ENCODE assay signal across 37 cellular contexts in the genomic region with DNA sequence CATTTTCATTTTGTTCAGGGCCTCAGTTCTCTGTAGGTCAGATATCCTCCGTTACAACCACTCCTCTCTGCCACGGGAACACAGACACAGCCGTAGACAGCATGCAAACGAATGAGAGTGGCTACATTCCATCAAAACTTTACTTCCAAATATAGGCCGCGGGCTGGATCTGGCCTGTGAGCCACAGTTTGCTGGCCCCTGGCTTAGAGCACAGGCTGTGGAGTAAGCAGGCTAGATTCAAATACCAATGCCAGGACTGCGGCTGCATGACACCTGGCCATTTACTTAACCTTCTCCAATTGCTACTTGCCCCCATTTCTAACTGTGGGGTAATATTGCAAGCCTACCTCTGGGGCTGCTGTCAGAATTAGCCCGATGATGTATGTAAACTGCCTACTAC.
"Had no signal": no experiment of that assay in that cellular context is flagged by ENCODE, and none has a peak within 500 bp of the region (broad histone marks: within the 10 kb centered on the region; RNA-seq: fewer than 3 reads in every experiment).

No MANE protein-coding gene starts in this region.

- H3K9me3 Mint-ChIP-seq: activated CD8-positive, alpha-beta T cell treated with anti-CD3 and anti-CD28 coated beads for 36 hours; activated naive CD8-positive, alpha-beta T cell treated with anti-CD3 and anti-CD28 coated beads for 36 hours; activated T-cell treated with anti-CD3 and anti-CD28 coated beads, Interleukin-2, amount 50 U/mL, for 4 hours; T-helper 1 cell treated with Interleukin-12 subunit alpha and Interleukin-12 subunit beta and Interleukin-4 antibody, amounts not matched to agents 30 μg/mL and 1 μg/mL, for 36 hours; T-helper 2 cell treated with Interferon-gamma antibody and Interleukin-4, amounts not matched to agents 5 μg/mL and 100 μg/mL, for 36 hours had no signal

- H3K4me1 Mint-ChIP-seq: activated CD4-positive, alpha-beta T cell treated with anti-CD3 and anti-CD28 coated beads for 36 hours; activated naive CD8-positive, alpha-beta T cell treated with anti-CD3 and anti-CD28 coated beads for 36 hours; activated T-helper 17 cell treated with anti-CD3 and anti-CD28 coated beads, Interleukin-2, amount 50 U/mL, for 72 hours; WTC11 had no signal

- H3K4me3 Mint-ChIP-seq: activated CD4-positive, alpha-beta memory T cell treated with anti-CD3 and anti-CD28 coated beads for 36 hours; activated CD4-positive, alpha-beta T cell treated with anti-CD3 and anti-CD28 coated beads for 36 hours; activated CD8-positive, alpha-beta T cell treated with anti-CD3 and anti-CD28 coated beads for 36 hours; activated naive CD4-positive, alpha-beta T cell treated with anti-CD3 and anti-CD28 coated beads for 36 hours; activated naive CD8-positive, alpha-beta T cell treated with anti-CD3 and anti-CD28 coated beads for 36 hours; activated T-cell treated with anti-CD3 and anti-CD28 coated beads, Interleukin-2, amount 50 U/mL, for 4 hours; activated T-cell treated with anti-CD3 and anti-CD28 coated beads, Interleukin-2, amount 50 U/mL, for 72 hours; activated T-helper 1 cell treated with anti-CD3 and anti-CD28 coated beads, Interleukin-12 subunit alpha, Interleukin-12 subunit beta, Interleukin-2, Interleukin-4 antibody, amounts not matched to agents 30 ng/mL and 10 ng/mL and 1 ng/mL, durations not matched to agents 14 hours and 24 hours and 36 hours; activated T-helper 17 cell treated with anti-CD3 and anti-CD28 coated beads, Interleukin-2, amount 50 U/mL, for 72 hours; T-helper 1 cell treated with Interleukin-12 subunit alpha and Interleukin-12 subunit beta and Interleukin-4 antibody, amounts not matched to agents 30 μg/mL and 1 μg/mL, for 36 hours; T-helper 2 cell treated with Interferon-gamma antibody and Interleukin-4, amounts not matched to agents 5 μg/mL and 100 μg/mL, for 36 hours; WTC11 had no signal

- H3K4me3 ChIP-seq: adrenal gland, body of pancreas, breast epithelium had no signal

- H3K36me3 ChIP-seq: adrenal gland, brain microvascular endothelial cell, breast epithelium, WERI-Rb-1 had no signal

- DNase-seq: activated CD4-positive, alpha-beta memory T cell treated with anti-CD3 and anti-CD28 coated beads for 36 hours; activated CD4-positive, alpha-beta T cell treated with anti-CD3 and anti-CD28 coated beads for 1 hour; activated CD4-positive, alpha-beta T cell treated with anti-CD3 and anti-CD28 coated beads for 36 hours; activated CD4-positive, alpha-beta T cell treated with anti-CD3 and anti-CD28 coated beads for 48 hours; activated CD4-positive, alpha-beta T cell treated with anti-CD3 and anti-CD28 coated beads, Interleukin-2, amount 50 U/mL, for 1 hour; activated CD4-positive, alpha-beta T cell treated with anti-CD3 and anti-CD28 coated beads, Interleukin-2, amount 50 U/mL, for 4 hours; activated CD4-positive, CD25-positive, alpha-beta regulatory T cell; activated CD8-positive, alpha-beta memory T cell treated with anti-CD3 and anti-CD28 coated beads, Interleukin-2, amount 50 U/mL, for 4 hours; activated CD8-positive, alpha-beta T cell treated with anti-CD3 and anti-CD28 coated beads for 36 hours; activated effector memory CD4-positive, alpha-beta T cell treated with anti-CD3 and anti-CD28 coated beads, Interleukin-2, amount 50 U/mL, for 16 hours; activated gamma-delta T cell treated with Interleukin-2 at 50 U/mL for 16 hours; activated naive CD4-positive, alpha-beta T cell; activated naive CD4-positive, alpha-beta T cell treated with anti-CD3 and anti-CD28 coated beads for 36 hours; activated naive CD4-positive, alpha-beta T cell treated with anti-CD3 and anti-CD28 coated beads, Interleukin-2, amount 50 U/mL, for 16 hours; activated naive CD8-positive, alpha-beta T cell treated with anti-CD3 and anti-CD28 coated beads for 36 hours; activated T-cell treated with anti-CD3 and anti-CD28 coated beads for 4 hours; activated T-cell treated with anti-CD3 and anti-CD28 coated beads, Interleukin-2, amount 50 U/mL, for 1 hour; activated T-cell treated with anti-CD3 and anti-CD28 coated beads, Interleukin-2, amount 50 U/mL, for 4 hours; activated T-cell treated with anti-CD3 and anti-CD28 coated beads, Interleukin-2, amount 50 U/mL, for 72 hours; adrenal gland; amniotic stem cell; brain microvascular endothelial cell; central memory CD4-positive, alpha-beta T cell; SW 1271; T-helper 1 cell; T-helper 2 cell; T-helper 9 cell; WERI-Rb-1 had no signal

- H3K27me3 Mint-ChIP-seq: activated CD4-positive, alpha-beta memory T cell treated with anti-CD3 and anti-CD28 coated beads for 36 hours had no signal

- H3K27me3 ChIP-seq: adrenal gland, body of pancreas, brain microvascular endothelial cell, breast epithelium had no signal

- H3K27ac ChIP-seq: adrenal gland, body of pancreas, brain microvascular endothelial cell, breast epithelium, WERI-Rb-1 had no signal

- H3K27ac Mint-ChIP-seq: activated CD4-positive, alpha-beta memory T cell treated with anti-CD3 and anti-CD28 coated beads for 36 hours; activated CD4-positive, alpha-beta T cell treated with anti-CD3 and anti-CD28 coated beads for 36 hours; activated CD8-positive, alpha-beta T cell treated with anti-CD3 and anti-CD28 coated beads for 36 hours; activated naive CD4-positive, alpha-beta T cell treated with anti-CD3 and anti-CD28 coated beads for 36 hours; activated naive CD4-positive, alpha-beta T cell treated with anti-CD3 and anti-CD28 coated beads, Interleukin-2, amount 50 U/mL, for 72 hours; activated naive CD8-positive, alpha-beta T cell treated with anti-CD3 and anti-CD28 coated beads for 36 hours; activated T-cell treated with anti-CD3 and anti-CD28 coated beads, Interleukin-2, amount 50 U/mL, for 72 hours; activated T-helper 1 cell treated with anti-CD3 and anti-CD28 coated beads, Interleukin-12 subunit alpha, Interleukin-12 subunit beta, Interleukin-2, Interleukin-4 antibody, amounts not matched to agents 30 ng/mL and 10 ng/mL and 1 ng/mL, durations not matched to agents 14 hours and 24 hours and 36 hours; activated T-helper 17 cell treated with anti-CD3 and anti-CD28 coated beads, Interleukin-2, amount 50 U/mL, for 72 hours; T-helper 1 cell treated with Interleukin-12 subunit alpha and Interleukin-12 subunit beta and Interleukin-4 antibody, amounts not matched to agents 30 μg/mL and 1 μg/mL, for 36 hours; T-helper 2 cell treated with Interferon-gamma antibody and Interleukin-4, amounts not matched to agents 5 μg/mL and 100 μg/mL, for 36 hours; WTC11 had no signal

- H3K4me1 ChIP-seq: adrenal gland, body of pancreas, breast epithelium had no signal

- H3K9me3 ChIP-seq: adrenal gland, body of pancreas had no signal

- ATAC-seq: activated CD4-positive, alpha-beta T cell treated with anti-CD3 and anti-CD28 coated beads for 36 hours; activated CD4-positive, CD25-positive, alpha-beta regulatory T cell treated with anti-CD3 and anti-CD28 coated beads, Interleukin-2, amount 50 U/mL, for 24 hours; activated CD8-positive, alpha-beta T cell treated with anti-CD3 and anti-CD28 coated beads for 36 hours; activated naive CD4-positive, alpha-beta T cell treated with anti-CD3 and anti-CD28 coated beads, Interleukin-2, amount 50 U/mL, for 72 hours; activated T-cell treated with anti-CD3 and anti-CD28 coated beads, Interleukin-2, amount 50 U/mL, for 4 hours; activated T-cell treated with anti-CD3 and anti-CD28 coated beads, Interleukin-2, amount 50 U/mL, for 72 hours; activated T-helper 17 cell treated with anti-CD3 and anti-CD28 coated beads, Interleukin-2, amount 50 U/mL, for 72 hours; body of pancreas; WTC11 had no signal

- H3K36me3 Mint-ChIP-seq: activated CD4-positive, alpha-beta memory T cell treated with anti-CD3 and anti-CD28 coated beads for 36 hours; activated naive CD4-positive, alpha-beta T cell treated with anti-CD3 and anti-CD28 coated beads, Interleukin-2, amount 50 U/mL, for 72 hours; activated naive CD8-positive, alpha-beta T cell treated with anti-CD3 and anti-CD28 coated beads for 36 hours; WTC11 had no signal
